In genomic region chr14:94482132-94483070, GRCh38 we compare ENCODE assay signal across 1 cellular context.
TF ChIP-seq lines count a peak whose summit lies in the region.

No MANE protein-coding gene starts in this region.

TF ChIP-seq in liver, 16 proteins besides CTCF, POLR2A, EP300 and RAD21 (continued from another document):
- peak; percentile 16 for TF ChIP-seq REST (IDR thresholded peaks at IDR 0.05)
- peak; percentile 10 for TF ChIP-seq YY1 (IDR thresholded peaks at IDR 0.05)
- peak; percentile 54 for TF ChIP-seq SP1 (IDR thresholded peaks at IDR 0.05)
- peak; percentile 47 to 73 for TF ChIP-seq RXRA (IDR thresholded peaks at IDR 0.05)
